Comparison of ENCODE assay signal across 8 cellular contexts in genomic region chr16:80369559-80369958, GRCh38.
DNase-seq lines count a peak whose midpoint lies in the region; ATAC-seq, FAIRE-seq and TF ChIP-seq lines count a peak whose summit lies in the region.

No MANE protein-coding gene starts in this region.

- H3K4me3 ChIP-seq in H7 (ENCODE audit: insufficient read depth, low read depth, low read length) (no peak overlapping the region), right cardiac atrium (ENCODE audit: low read length) (no peak overlapping the region), small intestine (ENCODE audit: low read depth in 1 of 2, low read length in 2 of 2) (no peak overlapping the region)

- TF ChIP-seq CTCF in 22Rv1 (IDR thresholded peaks at IDR 0.05): 0 out of 2 replicates have a peak, but pooled peaks have one; percentile 14

- no peak for FAIRE-seq in small intestine (lab: Jason Lieb, UNC)

- H3K4me1 ChIP-seq in right cardiac atrium (ENCODE audit: control insufficient read depth, insufficient read depth, low read length) (no peaks in the 10 kb centered on the region), small intestine (ENCODE audit: control insufficient read depth in 2 of 2, insufficient read depth in 1 of 2, low read depth in 1 of 2, low read length in 1 of 2) (no peaks in the 10 kb centered on the region)

- DNase-seq in H7: peak; percentile 21
- DNase-seq in amniotic stem cell (lab: John Stamatoyannopoulos, UW): peak; percentile 18
- DNase-seq in right cardiac atrium: peak; percentile 32 to 62 (median 51)
- peak; percentile 52 for DNase-seq in small intestine

- H3K9me3 ChIP-seq in right cardiac atrium (ENCODE audit: control insufficient read depth, low read length): no peaks in the 10 kb centered on the region
- H3K9me3 ChIP-seq in small intestine (ENCODE audit: control insufficient read depth, low read depth): no peaks in the 10 kb centered on the region

- 33% methylated on average over 6 of the region's 6 CpGs for WGBS in right cardiac atrium
- 28 to 40% (median 38%) methylated on average over 6 of the region's 6 CpGs for WGBS in small intestine, 3 donors

- H3K27ac ChIP-seq in 22Rv1 (no peak overlapping the region), right cardiac atrium (ENCODE audit: low read length) (no peak overlapping the region), small intestine (ENCODE audit: low read depth in 1 of 2, low read length in 1 of 2) (no peak overlapping the region)

- H3K36me3 ChIP-seq in H7 (replicated peaks; ENCODE audit: control insufficient read depth, insufficient read depth, low read length) (no peaks in the 10 kb centered on the region), small intestine (ENCODE audit: control insufficient read depth in 2 of 2, insufficient read depth in 2 of 2, low read length in 2 of 2) (no peaks in the 10 kb centered on the region)

- intact Hi-C loops in right cardiac atrium (cut with DNase I): no loop called here

- ATAC-seq in right cardiac atrium: peak; percentile 74 to 81
- no peak for ATAC-seq in GM18502 (IDR thresholded peaks at IDR 0.05; ENCODE audit: poor library complexity, unreplicated experiment)
- ATAC-seq in HG02588 (IDR thresholded peaks at IDR 0.05; ENCODE audit: unreplicated experiment): no peak
- no peak for ATAC-seq in GM18861 (IDR thresholded peaks at IDR 0.05; ENCODE audit: unreplicated experiment)

- H3K27me3 ChIP-seq in H7 (ENCODE audit: control insufficient read depth, insufficient read depth, low read length) (no peaks in the 10 kb centered on the region), right cardiac atrium (ENCODE audit: control insufficient read depth, insufficient read depth) (no peaks in the 10 kb centered on the region), small intestine (ENCODE audit: control insufficient read depth in 2 of 2, insufficient read depth in 2 of 2, low read length in 2 of 2) (no peaks in the 10 kb centered on the region)

Comparison
In these comparisons a context has a peak if more than half of its experiments do, and no peak if none do; other contexts are left out.
1. ATAC-seq: peak in right cardiac atrium (2 of 2); none in GM18502 (single experiment), HG02588 (single experiment) and GM18861 (single experiment).
2. Peak in every context shown above with its lines, with median percentiles within 50 percentile points of each other: DNase-seq.